ENCODE assay signal across 25 cellular contexts in the genomic region with DNA sequence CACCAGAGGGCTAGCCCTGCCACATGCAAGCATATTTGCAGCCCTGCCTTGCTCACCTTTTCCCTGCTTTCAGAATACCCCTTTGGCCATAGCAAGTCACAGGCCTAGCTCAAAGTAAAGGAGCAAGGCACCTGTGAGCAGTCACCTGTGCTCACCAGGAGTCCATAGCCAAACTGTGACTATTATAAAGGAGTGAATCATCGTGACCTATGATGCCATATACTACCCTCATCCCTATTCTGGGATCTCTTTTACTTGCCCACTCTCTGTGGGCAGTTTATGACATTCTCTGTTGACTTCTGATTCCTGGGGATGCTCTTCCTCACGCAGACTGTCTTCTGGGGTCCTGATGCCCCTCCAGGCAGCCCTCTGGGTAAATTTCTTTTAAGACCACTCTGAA.
DNase-seq lines count a peak whose midpoint lies in the region; ATAC-seq and TF ChIP-seq lines count a peak whose summit lies in the region.
"Had no signal": no experiment of that assay in that cellular context is flagged by ENCODE, and none has a peak within 500 bp of the region (broad histone marks: within the 10 kb centered on the region; RNA-seq: fewer than 3 reads in every experiment).

No MANE protein-coding gene starts in this region.

- no peaks in the 10 kb centered on the region for H3K79me2 ChIP-seq in OCI-LY7 (ENCODE audit: insufficient read depth, low read depth, low read length)
- no peaks in the 10 kb centered on the region for H3K79me2 ChIP-seq in mammary epithelial cell (ENCODE audit: insufficient read depth, low read length)

- 25% methylated on average over 1 of the region's 2 CpGs for WGBS in mammary epithelial cell (ENCODE audit: low coverage, missing lambda C conversion rate)

- DNase-seq in OCI-LY7 (ENCODE audit: low spot score) (no peak), mammary epithelial cell (peak; percentile 47), NCI-H2196 treated with DMSO at 0.1 percent for 48 hours (lab: John Stamatoyannopoulos, UW; ENCODE audit: unreplicated experiment) (no peak), left colon (no peak), uterus (no peak), DMS153 (lab: John Stamatoyannopoulos, UW) (no peak)
- DNase-seq: activated naive CD4-positive, alpha-beta T cell treated with anti-CD3 and anti-CD28 coated beads, Interleukin-2, amount 10 ng/mL, durations not matched to agents 7 days and 5 days; adrenal gland; CD8-positive, alpha-beta T cell; immature natural killer cell; KBM-7; NCI-H1105 treated with DMSO at 0.1 percent for 48 hours; NCI-H2081; NCI-H226; RPMI8226; spleen; stimulated activated CD4-positive, alpha-beta T cell treated with anti-CD3 and anti-CD28 coated beads, Interleukin-2, amount 100 ng/mL, for 24 hours; stimulated activated naive CD8-positive, alpha-beta T cell treated with anti-CD3 and anti-CD28 coated beads, Interleukin-15, Interleukin-2, amounts not matched to agents 100 U/mL and 50 U/mL, for 24 hours had no signal

- H3K36me3 Mint-ChIP-seq in nephron (ENCODE audit: low read depth) = peaks cover 8% of the 10 kb centered on the region
- H3K36me3 Mint-ChIP-seq: activated naive CD4-positive, alpha-beta T cell treated with anti-CD3 and anti-CD28 coated beads, Interleukin-2, amount 10 ng/mL, durations not matched to agents 7 days and 5 days; CD8-positive, alpha-beta T cell; immature natural killer cell; memory B cell had no signal

- CTCF ChIA-PET in OCI-LY7 (lab: Charles Lee; ENCODE audit: unreplicated experiment) = no interaction called here
- CTCF ChIA-PET in mammary epithelial cell (lab: Charles Lee; ENCODE audit: low non-redundant PET) = no interaction called here

- peak overlapping the region; percentile 80; the same call in 1 of the 2 replicates for H2AFZ ChIP-seq in OCI-LY7 (ENCODE audit: low read length)
- no peak overlapping the region for H2AFZ ChIP-seq in mammary epithelial cell (ENCODE audit: low read depth, low read length)

- H3K27me3 ChIP-seq in BLaER1 (no peaks in the 10 kb centered on the region), mammary epithelial cell (ENCODE audit: insufficient read depth, low read length) (peaks cover 9% of the 10 kb centered on the region), uterus (no peaks in the 10 kb centered on the region)
- H3K27me3 ChIP-seq: adrenal gland, MG63 had no signal

- H3K4me2 ChIP-seq in BLaER1 (peak overlapping the region; percentile 89), OCI-LY7 (ENCODE audit: low read length) (peak overlapping the region; percentile 67), mammary epithelial cell (ENCODE audit: insufficient read depth, low read depth, low read length) (no peak overlapping the region)

- TF ChIP-seq CTCF in OCI-LY7 (conservative IDR thresholded peaks at IDR 0.05; ENCODE audit: low read length) = no peak
- TF ChIP-seq CTCF in mammary epithelial cell (conservative IDR thresholded peaks at IDR 0.05 in 1 of 2, IDR thresholded peaks at IDR 0.05 in 1 of 2; ENCODE audit: extremely low read depth in 1 of 2, insufficient read depth in 1 of 2, low read depth in 1 of 2, low read length in 2 of 2) = no peak
- TF ChIP-seq CTCF in nephron (IDR thresholded peaks at IDR 0.05; ENCODE audit: unreplicated experiment in 3 of 3) = no peak
- TF ChIP-seq CTCF in uterus (IDR thresholded peaks at IDR 0.05) = no peak

- intact Hi-C loops in OCI-LY7 (cut with micrococcal nuclease; ENCODE audit: unreplicated experiment) (no loop called here), mammary epithelial cell (cut with micrococcal nuclease) (loop anchor here (5.0 kb wide), 1 partner anchor 197 kb away; no protein-coding TSS in a partner anchor), left colon (cut with DNase I, micrococcal nuclease) (no loop called here), uterus (cut with DNase I; ENCODE audit: low total_unique reads) (no loop called here)

- TF ChIP-seq POLR2A in uterus (IDR thresholded peaks at IDR 0.05) = no peak

- POLR2A ChIA-PET in OCI-LY7 (lab: Charles Lee) = no interaction called here

- H3K27ac ChIP-seq in BLaER1 (peak overlapping the region; percentile 64; the same call in 1 of the 2 replicates), OCI-LY7 (ENCODE audit: low read depth, low read length, poor library complexity, severe bottlenecking) (peak overlapping the region; percentile 55), mammary epithelial cell (ENCODE audit: insufficient read depth, low read depth, low read length) (no peak overlapping the region), uterus (no peak overlapping the region)
- H3K27ac ChIP-seq: adrenal gland, SK-N-MC, spleen had no signal

- in situ Hi-C loops in mammary epithelial cell (cut with MboI; ENCODE audit: low sequenced_read_pairs in 2 of 2) = no loop called here

- dilution Hi-C loops in mammary epithelial cell (cut with HindIII; ENCODE audit: low sequenced_read_pairs) = no loop called here

- H3K9me3 ChIP-seq in BLaER1 (peaks cover 22% of the 10 kb centered on the region), OCI-LY7 (ENCODE audit: low read length) (peaks cover 9% of the 10 kb centered on the region; the same call in 1 of the 2 replicates), mammary epithelial cell (replicated peaks; ENCODE audit: insufficient read depth, low read length) (peaks cover 13% of the 10 kb centered on the region), uterus (no peaks in the 10 kb centered on the region)
- H3K9me3 ChIP-seq: adrenal gland, MG63 had no signal

- H3K4me1 ChIP-seq in BLaER1 (peaks cover 36% of the 10 kb centered on the region), OCI-LY7 (ENCODE audit: insufficient read depth, low read length, poor library complexity, severe bottlenecking) (peaks cover 26% of the 10 kb centered on the region), mammary epithelial cell (ENCODE audit: insufficient read depth, low read length) (peaks cover 9% of the 10 kb centered on the region), uterus (no peaks in the 10 kb centered on the region)
- H3K4me1 ChIP-seq: adrenal gland, spleen had no signal

- ATAC-seq in left colon = no peak
- ATAC-seq: CD8-positive, alpha-beta T cell; stimulated activated naive CD8-positive, alpha-beta T cell treated with anti-CD3 and anti-CD28 coated beads, Interleukin-15, Interleukin-2, amounts not matched to agents 100 U/mL and 50 U/mL, for 24 hours had no signal

- H3K36me3 ChIP-seq in BLaER1 = no peaks in the 10 kb centered on the region
- H3K36me3 ChIP-seq in OCI-LY7 (ENCODE audit: insufficient read depth, low read length) = no peaks in the 10 kb centered on the region
- H3K36me3 ChIP-seq in mammary epithelial cell (ENCODE audit: insufficient read depth, low read length) = no peaks in the 10 kb centered on the region
- no peaks in the 10 kb centered on the region for H3K36me3 ChIP-seq in uterus
- H3K36me3 ChIP-seq: adrenal gland, MG63, spleen had no signal

- H3K9me3 Mint-ChIP-seq in nephron = peaks cover 15% of the 10 kb centered on the region
- H3K9me3 Mint-ChIP-seq: activated naive CD4-positive, alpha-beta T cell treated with anti-CD3 and anti-CD28 coated beads, Interleukin-2, amount 10 ng/mL, durations not matched to agents 7 days and 5 days; CD8-positive, alpha-beta T cell; immature natural killer cell had no signal

- peak overlapping the region; percentile 26; the same call in 1 of the 2 replicates for H3K9ac ChIP-seq in BLaER1
- no peak overlapping the region for H3K9ac ChIP-seq in mammary epithelial cell (ENCODE audit: insufficient read depth, low read length)

- BruUV-seq in OCI-LY7 (replicated peaks; lab: Mats Ljungman, UMichigan) (no TSS peak), mammary epithelial cell (replicated peaks; lab: Mats Ljungman, UMichigan) (no TSS peak)

- no peak overlapping the region for H3K4me3 ChIP-seq in BLaER1
- no peak overlapping the region for H3K4me3 ChIP-seq in OCI-LY7 (ENCODE audit: low read depth, low read length, poor library complexity, severe bottlenecking)
- H3K4me3 ChIP-seq in mammary epithelial cell (replicated peaks in 1 of 3; ENCODE audit: insufficient read depth in 1 of 3, low read depth in 2 of 3, low read length in 3 of 3) = no peak overlapping the region
- no peak overlapping the region for H3K4me3 ChIP-seq in uterus
- H3K4me3 ChIP-seq: adrenal gland, MG63, SK-N-MC, spleen had no signal

- H3K9me2 ChIP-seq in OCI-LY7 (ENCODE audit: insufficient read depth, low read length) = no peaks in the 10 kb centered on the region

- peaks cover 22% of the 10 kb centered on the region for H3K27me3 Mint-ChIP-seq in nephron (ENCODE audit: low read depth)

- H3K4me3 Mint-ChIP-seq in nephron = no peak overlapping the region
- H3K4me3 Mint-ChIP-seq: activated naive CD4-positive, alpha-beta T cell treated with anti-CD3 and anti-CD28 coated beads, Interleukin-2, amount 10 ng/mL, durations not matched to agents 7 days and 5 days; brain; CD8-positive, alpha-beta T cell; immature natural killer cell; memory B cell; T-helper 1 cell treated with Interleukin-12 subunit alpha and Interleukin-12 subunit beta and Interleukin-4 antibody, amounts not matched to agents 30 μg/mL and 1 μg/mL, for 36 hours had no signal

- H4K20me1 ChIP-seq in BLaER1 = no peaks in the 10 kb centered on the region
- no peaks in the 10 kb centered on the region for H4K20me1 ChIP-seq in OCI-LY7 (ENCODE audit: insufficient read depth, low read length)
- H4K20me1 ChIP-seq in mammary epithelial cell (ENCODE audit: insufficient read depth, low read length) = no peaks in the 10 kb centered on the region

- H3K4me1 Mint-ChIP-seq in nephron = peaks cover 14% of the 10 kb centered on the region
- H3K4me1 Mint-ChIP-seq: activated naive CD4-positive, alpha-beta T cell treated with anti-CD3 and anti-CD28 coated beads, Interleukin-2, amount 10 ng/mL, durations not matched to agents 7 days and 5 days; immature natural killer cell; memory B cell had no signal

- peak overlapping the region; percentile 30 to 69 (median 32) for H3K27ac Mint-ChIP-seq in nephron
- H3K27ac Mint-ChIP-seq: activated naive CD4-positive, alpha-beta T cell treated with anti-CD3 and anti-CD28 coated beads, Interleukin-2, amount 10 ng/mL, durations not matched to agents 7 days and 5 days; CD8-positive, alpha-beta T cell; immature natural killer cell; memory B cell; T-helper 1 cell treated with Interleukin-12 subunit alpha and Interleukin-12 subunit beta and Interleukin-4 antibody, amounts not matched to agents 30 μg/mL and 1 μg/mL, for 36 hours had no signal

Comparison
In these comparisons a context has a peak if more than half of its experiments do, and no peak if none do; other contexts are left out.
1. H3K27ac ChIP-seq: peak in BLaER1 (single experiment) and OCI-LY7 (single experiment); none in mammary epithelial cell (single experiment) and uterus (0 of 2).